Comparison of ENCODE assay signal across 15 cellular contexts in genomic region chr1:230220478-230220877, GRCh38.
"Had no signal": no experiment of that assay in that cellular context is flagged by ENCODE, and none has a peak within 500 bp of the region (broad histone marks: within the 10 kb centered on the region; RNA-seq: fewer than 3 reads in every experiment).

No MANE protein-coding gene starts in this region.

- ATAC-seq: activated CD8-positive, alpha-beta T cell treated with anti-CD3 and anti-CD28 coated beads, Interleukin-2, amount 10 ng/mL, durations not matched to agents 7 days and 5 days; activated naive CD4-positive, alpha-beta T cell treated with anti-CD3 and anti-CD28 coated beads, Interleukin-2, amount 50 U/mL, for 72 hours; sciatic nerve had no signal

- H3K36me3 ChIP-seq: esophagus squamous epithelium, spleen, stomach had no signal

- DNase-seq: activated B cell treated with CpG ODN at 0.5 μM for 24 hours; activated CD4-positive, alpha-beta T cell treated with anti-CD3 and anti-CD28 coated beads for 48 hours; activated CD8-positive, alpha-beta memory T cell treated with anti-CD3 and anti-CD28 coated beads, Interleukin-2, amount 50 U/mL, for 4 hours; activated CD8-positive, alpha-beta T cell treated with anti-CD3 and anti-CD28 coated beads, Interleukin-2, amount 10 ng/mL, durations not matched to agents 7 days and 5 days; activated effector memory CD4-positive, alpha-beta T cell treated with anti-CD3 and anti-CD28 coated beads, Interleukin-2, amount 50 U/mL, for 16 hours; activated T-cell treated with anti-CD3 and anti-CD28 coated beads, Interleukin-2, amount 50 U/mL, for 48 hours; esophagus squamous epithelium; hypothalamus; kidney glomerular epithelial cell; spleen; stomach; testis had no signal

- H3K4me3 Mint-ChIP-seq: activated B cell treated with CpG ODN at 0.5 μM for 24 hours; activated CD8-positive, alpha-beta T cell treated with anti-CD3 and anti-CD28 coated beads, Interleukin-2, amount 10 ng/mL, durations not matched to agents 7 days and 5 days; nephron had no signal

- H3K4me3 ChIP-seq: esophagus squamous epithelium, spleen, stomach, testis had no signal

- H3K27me3 ChIP-seq: esophagus squamous epithelium, spleen, stomach, testis had no signal

- H3K9me3 Mint-ChIP-seq: activated B cell treated with CpG ODN at 0.5 μM for 24 hours, nephron had no signal

- H3K27ac Mint-ChIP-seq: activated B cell treated with CpG ODN at 0.5 μM for 24 hours; activated CD8-positive, alpha-beta T cell treated with anti-CD3 and anti-CD28 coated beads, Interleukin-2, amount 10 ng/mL, durations not matched to agents 7 days and 5 days; activated naive CD4-positive, alpha-beta T cell treated with anti-CD3 and anti-CD28 coated beads, Interleukin-2, amount 50 U/mL, for 72 hours; nephron had no signal

- H3K9me3 ChIP-seq: esophagus squamous epithelium, spleen, stomach, testis had no signal

- H3K27me3 Mint-ChIP-seq: activated B cell treated with CpG ODN at 0.5 μM for 24 hours had no signal

- H3K27ac ChIP-seq: esophagus squamous epithelium, spleen, stomach, testis had no signal
